In the genomic region with DNA sequence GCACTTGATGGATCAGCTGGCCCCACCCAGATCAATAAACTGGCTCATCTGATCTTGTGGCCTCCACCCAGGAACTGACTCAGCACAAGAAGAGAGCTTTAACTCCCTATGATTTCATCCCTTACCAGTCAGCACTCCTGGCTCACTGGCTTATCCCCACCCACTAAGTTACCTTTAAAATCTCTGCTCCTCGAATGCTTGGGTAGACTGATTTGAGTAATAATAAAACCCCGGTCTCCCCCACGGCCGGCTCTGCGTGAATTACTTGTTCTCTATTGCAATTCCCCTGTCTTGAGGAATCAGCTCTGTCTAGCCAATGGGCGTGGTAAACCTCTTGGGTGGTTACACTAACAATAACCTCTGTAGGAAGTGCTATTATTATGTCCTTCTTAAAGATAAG, we compare ENCODE assay signal across 1 cellular context.
TF ChIP-seq lines count a peak whose summit lies in the region.

No MANE protein-coding gene starts in this region.

TF ChIP-seq in H1, 55 proteins besides CTCF, POLR2A, EP300 and RAD21:
- no peak for TF ChIP-seq SIX5 (IDR thresholded peaks at IDR 0.05; ENCODE audit: low read depth, low read length)
- no peak for TF ChIP-seq PHF8 (conservative IDR thresholded peaks at IDR 0.05; ENCODE audit: low read depth, low read length)
- TF ChIP-seq SP4 (IDR thresholded peaks at IDR 0.05; ENCODE audit: low read length) = no peak
- no peak for TF ChIP-seq BRCA1 (IDR thresholded peaks at IDR 0.05; ENCODE audit: low read depth, low read length)
- TF ChIP-seq TEAD4 (IDR thresholded peaks at IDR 0.05; ENCODE audit: low read depth, low read length) = no peak
- no peak for TF ChIP-seq BCL11A (IDR thresholded peaks at IDR 0.05; ENCODE audit: low read depth in 2 of 2, low read length in 2 of 2)
- no peak for TF ChIP-seq HDAC2 (IDR thresholded peaks at IDR 0.05; ENCODE audit: borderline replicate concordance in 1 of 2, low read depth in 2 of 2, low read length in 2 of 2)
- no peak for TF ChIP-seq CEBPB (IDR thresholded peaks at IDR 0.05; ENCODE audit: low read depth, low read length)
- TF ChIP-seq ASH2L (IDR thresholded peaks at IDR 0.05; ENCODE audit: low read length) = no peak
- no peak for TF ChIP-seq SP1 (IDR thresholded peaks at IDR 0.05; ENCODE audit: low read depth, low read length)
- TF ChIP-seq NRF1 (IDR thresholded peaks at IDR 0.05; ENCODE audit: low read depth, low read length) = no peak
- TF ChIP-seq SIRT6 (IDR thresholded peaks at IDR 0.05; ENCODE audit: low read length) = no peak
- TF ChIP-seq SIN3A (conservative IDR thresholded peaks at IDR 0.05 in 1 of 2, IDR thresholded peaks at IDR 0.05 in 1 of 2; ENCODE audit: low read depth in 1 of 2, low read length in 2 of 2) = no peak
- no peak for TF ChIP-seq CREB1 (IDR thresholded peaks at IDR 0.05)
- no peak for TF ChIP-seq TAF7 (optimal IDR thresholded peaks at IDR 0.05; ENCODE audit: borderline replicate concordance, low read depth, low read length)
- no peak for TF ChIP-seq CBX8 (IDR thresholded peaks at IDR 0.05; ENCODE audit: borderline replicate concordance, low read depth, low read length)
- TF ChIP-seq ZNF274 (IDR thresholded peaks at IDR 0.05; ENCODE audit: borderline replicate concordance, extremely low read depth, low read length) = no peak
- no peak for TF ChIP-seq CHD2 (IDR thresholded peaks at IDR 0.05; ENCODE audit: low read length)
